In the genomic region with DNA sequence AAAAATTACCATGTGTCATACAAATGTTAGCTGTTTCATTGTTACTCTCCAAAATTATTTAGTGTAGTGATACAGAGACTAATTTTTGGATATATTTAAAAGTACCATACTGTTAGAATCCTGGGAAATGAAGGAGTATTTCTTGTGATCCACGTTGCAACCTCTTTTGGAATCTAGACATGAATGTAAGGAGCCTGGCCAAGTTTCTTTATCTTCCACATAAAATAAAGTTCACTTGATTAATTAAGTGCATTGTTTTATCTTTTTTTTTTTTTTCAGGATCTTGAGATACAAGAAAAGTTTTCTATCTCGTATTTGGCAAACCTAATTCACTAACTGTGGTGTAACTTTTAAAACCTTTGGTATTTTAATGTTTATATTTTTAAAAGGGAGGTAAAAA, we compare ENCODE assay signal across 22 cellular contexts.
A peak's percentile ranks its signal among the peaks of the same experiment; 100 is the strongest.
DNase-seq lines count a peak whose midpoint lies in the region; ATAC-seq and TF ChIP-seq lines count a peak whose summit lies in the region.
"Had no signal": no experiment of that assay in that cellular context is flagged by ENCODE, and none has a peak within 500 bp of the region (broad histone marks: within the 10 kb centered on the region; RNA-seq: fewer than 3 reads in every experiment).

No MANE protein-coding gene starts in this region.

- no peak overlapping the region for H3K4me3 ChIP-seq in Panc1 (ENCODE audit: low read depth in 2 of 2, low read length in 2 of 2)
- no peak overlapping the region for H3K4me3 ChIP-seq in fibroblast of the aortic adventitia (ENCODE audit: low read depth, low read length)
- H3K4me3 ChIP-seq: A549, GM12878, GM23338 had no signal

- no peaks in the 10 kb centered on the region for H3K27me3 ChIP-seq in Panc1 (ENCODE audit: control insufficient read depth, insufficient read depth, low read length)
- H3K27me3 ChIP-seq: BE2C; BLaER1 treated with 17β-estradiol and CSF1 and Interleukin-3, amounts not matched to agents 10 nM and 100 nM had no signal

- intact Hi-C loops in Panc1 (cut with micrococcal nuclease; ENCODE audit: unreplicated experiment), result no loop called here

- DNase-seq in Panc1 (ENCODE audit: low read depth, low spot score) (no peak), amniotic epithelial cell (ENCODE audit: low read depth) (peak; percentile 59), fibroblast of the aortic adventitia (ENCODE audit: low read depth) (peak; percentile 62), NCI-H1092 (lab: John Stamatoyannopoulos, UW) (no peak)
- no peak for DNase-seq in stimulated activated CD4-positive, alpha-beta T cell treated with anti-CD3 and anti-CD28 coated beads, Interleukin-12 subunit alpha, Interleukin-12 subunit beta, amount 100 ng/mL, for 4 hours
- DNase-seq: 8988T; ACHN; AML-193; BE2C; CD4-positive, alpha-beta T cell; CD8-positive, alpha-beta memory T cell; DMS 273 treated with DMSO at 0.1 percent for 48 hours; DMS79; EL; GDM1; H9 had no signal

- BruUV-seq in Panc1 (replicated peaks; lab: Mats Ljungman, UMichigan), result TSS peak; percentile 61

- no peaks in the 10 kb centered on the region for H3K4me1 ChIP-seq in Panc1 (ENCODE audit: control insufficient read depth, insufficient read depth, low read length)
- H3K4me1 ChIP-seq: A549, BE2C had no signal

- H3K9me3 ChIP-seq in Panc1 (ENCODE audit: control insufficient read depth, insufficient read depth, low read depth, low read length), result no peaks in the 10 kb centered on the region
- H3K9me3 ChIP-seq: A549, BE2C had no signal

- no peak overlapping the region for H3K27ac ChIP-seq in Panc1 (ENCODE audit: low read length)
- H3K27ac ChIP-seq: A549; BLaER1 treated with 17β-estradiol and CSF1 and Interleukin-3, amounts not matched to agents 10 nM and 100 nM had no signal

- CTCF ChIA-PET in Panc1 (lab: Charles Lee), result interaction anchor here (0.7 kb wide), 1 partner anchor 223 kb away, joined by 5 read pairs; no protein-coding TSS in a partner anchor

- in situ Hi-C loops in Panc1 (cut with HindIII; ENCODE audit: low pct_unique_long_range_greater_than_20kb, low sequenced_read_pairs), result no loop called here

- TF ChIP-seq CTCF in Panc1 (IDR thresholded peaks at IDR 0.05) (no peak), fibroblast of the aortic adventitia (IDR thresholded peaks at IDR 0.05; ENCODE audit: insufficient read depth, low read length) (no peak)

- no peaks in the 10 kb centered on the region for H3K36me3 ChIP-seq in Panc1 (ENCODE audit: control insufficient read depth, insufficient read depth, low read length)
- H3K36me3 ChIP-seq: BE2C had no signal

- POLR2A ChIA-PET in Panc1 (lab: Charles Lee), result no interaction called here

- ATAC-seq in Panc1 (no peak), GM21737 (IDR thresholded peaks at IDR 0.05; ENCODE audit: unreplicated experiment) (no peak)
- ATAC-seq: A549, GM12878, HCT116 had no signal

Comparison
In these comparisons a context has a peak if more than half of its experiments do, and no peak if none do; other contexts are left out.
1. DNase-seq: peak in amniotic epithelial cell (single experiment) and fibroblast of the aortic adventitia (single experiment); none in Panc1 (single experiment), stimulated activated CD4-positive, alpha-beta T cell treated with anti-CD3 and anti-CD28 coated beads, Interleukin-12 subunit alpha, Interleukin-12 subunit beta, amount 100 ng/mL, for 4 hours (single experiment) and NCI-H1092 (single experiment).